22 cellular contexts compared by ENCODE assay signal in the genomic region with DNA sequence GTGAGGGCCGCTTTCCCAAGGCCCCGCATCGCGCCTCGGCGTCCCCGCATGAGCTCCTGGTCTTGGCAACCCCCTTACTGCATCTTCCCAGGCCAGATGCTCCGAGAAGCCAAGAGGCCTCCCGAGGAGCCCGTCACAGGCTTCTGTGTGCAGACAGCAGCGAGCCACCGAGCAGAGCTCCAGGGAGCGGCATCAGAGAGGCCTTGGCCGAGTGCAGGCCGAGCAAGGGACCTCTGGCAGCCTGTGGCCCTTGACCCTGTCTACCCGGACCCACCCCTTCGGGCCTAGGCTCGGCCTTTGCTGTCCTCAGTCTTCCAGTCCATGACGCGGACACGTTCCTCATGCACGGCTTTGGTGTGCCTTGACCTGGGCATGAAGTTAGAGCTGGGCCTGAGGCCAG.
A peak's percentile ranks its signal among the peaks of the same experiment; 100 is the strongest.
DNase-seq lines count a peak whose midpoint lies in the region; ATAC-seq, FAIRE-seq and TF ChIP-seq lines count a peak whose summit lies in the region.
"Had no signal": no experiment of that assay in that cellular context is flagged by ENCODE, and none has a peak within 500 bp of the region (broad histone marks: within the 10 kb centered on the region; RNA-seq: fewer than 3 reads in every experiment).

No MANE protein-coding gene starts in this region.

- H3K9ac ChIP-seq in HepG2 (ENCODE audit: insufficient read depth, low read depth, low read length), result no peak overlapping the region
- H3K9ac ChIP-seq in H1 (replicated peaks in 1 of 4; ENCODE audit: extremely low read depth in 1 of 4, low read depth in 3 of 4, low read length in 3 of 4), result no peak overlapping the region
- H3K9ac ChIP-seq in trophoblast cell (ENCODE audit: low read length), result no peak overlapping the region
- H3K9ac ChIP-seq: BLaER1 had no signal

- TF ChIP-seq CTCF in HepG2 (CRISPR knock-in tag; IDR thresholded peaks at IDR 0.05) (no peak), right lobe of liver (IDR thresholded peaks at IDR 0.05) (no peak), H1 (IDR thresholded peaks at IDR 0.05; ENCODE audit: control extremely low read depth in 1 of 3, insufficient read depth in 1 of 3, low read depth in 1 of 3, low read length in 3 of 3) (no peak)

- H3K18ac ChIP-seq in H1 (ENCODE audit: extremely low read depth, low read length) (no peak overlapping the region), trophoblast cell (ENCODE audit: low read length) (no peak overlapping the region)

- H3K4me2 ChIP-seq in HepG2 (ENCODE audit: low read depth, low read length), result no peak overlapping the region
- no peak overlapping the region for H3K4me2 ChIP-seq in H1 (ENCODE audit: insufficient read depth in 1 of 2, low read depth in 2 of 2, low read length in 2 of 2)
- H3K4me2 ChIP-seq in trophoblast cell (ENCODE audit: low read length), result no peak overlapping the region
- H3K4me2 ChIP-seq: BLaER1, GM23338 had no signal

- H3K23ac ChIP-seq in H1 (ENCODE audit: insufficient read length) (no peak overlapping the region), trophoblast cell (ENCODE audit: low read length) (no peak overlapping the region)

- H3K79me1 ChIP-seq in H1 (ENCODE audit: low read depth, low read length) (no peaks in the 10 kb centered on the region), trophoblast cell (ENCODE audit: low read length) (peaks cover 7% of the 10 kb centered on the region)

- H3K9me3 ChIP-seq in HepG2 (ENCODE audit: low read length) (no peaks in the 10 kb centered on the region), right lobe of liver (no peaks in the 10 kb centered on the region), H1 (ENCODE audit: insufficient read depth in 2 of 2, low read depth in 1 of 2, low read length in 1 of 2) (peaks cover 9 to 24% of the 10 kb centered on the region in 2 experiments; a peak in 3 of 4 replicates), trophoblast cell (ENCODE audit: insufficient read depth, low read depth, low read length) (peaks cover 14% of the 10 kb centered on the region)
- H3K9me3 ChIP-seq: HAP-1 had no signal

- no peak overlapping the region for H3K14ac ChIP-seq in H1 (ENCODE audit: insufficient read length)
- H3K14ac ChIP-seq in trophoblast cell (ENCODE audit: low read length), result no peak overlapping the region

- POLR2A ChIA-PET in HepG2 (lab: Yijun Ruan, JAX) (no interaction called here), H1 (lab: Charles Lee; ENCODE audit: partially characterized antibody) (interaction anchor here (0.7 to 1.7 kb wide), 3 partner anchors 11 to 99 kb away, joined by 4 read pairs; no protein-coding TSS in a partner anchor)

- H3K79me2 ChIP-seq in HepG2 (ENCODE audit: insufficient read depth, low read length) (no peaks in the 10 kb centered on the region), H1 (ENCODE audit: control insufficient read depth in 1 of 2, insufficient read depth in 2 of 2, low read length in 2 of 2) (no peaks in the 10 kb centered on the region), trophoblast cell (ENCODE audit: control insufficient read depth, insufficient read depth, low read length, poor library complexity) (peaks cover 1% of the 10 kb centered on the region)

- no peak overlapping the region for H4K91ac ChIP-seq in H1 (replicated peaks; ENCODE audit: insufficient read length, low read length)
- H4K91ac ChIP-seq in trophoblast cell (ENCODE audit: low read depth, low read length), result no peak overlapping the region

- WGBS in HepG2 (ENCODE audit: low lambda C conversion rate), result no CpG with 5 or more reads among the region's 22 CpGs
- WGBS in right lobe of liver (ENCODE audit: insufficient coverage, low coverage, low lambda C conversion rate, missing lambda C conversion rate), result no CpG with 5 or more reads among the region's 22 CpGs
- 91% methylated on average over 22 of the region's 22 CpGs; no CpG with 5 or more reads in 1 of the 2 experiments for WGBS in H1 (ENCODE audit: extremely low coverage in 1 of 2, insufficient coverage in 1 of 2, insufficient read length in 1 of 2, insufficient replicate concordance in 2 of 2, low coverage in 1 of 2, low lambda C conversion rate in 2 of 2, missing lambda C conversion rate in 1 of 2), 2 experiments
- no CpG with 5 or more reads among the region's 22 CpGs for WGBS in trophoblast cell (ENCODE audit: extremely low coverage, insufficient coverage, insufficient read length)

- H2BK120ac ChIP-seq in H1 (replicated peaks; ENCODE audit: low read depth, low read length) (no peak overlapping the region), trophoblast cell (ENCODE audit: insufficient read depth, low read length, poor library complexity) (no peak overlapping the region)

- in situ Hi-C loops in HepG2 (cut with HindIII; ENCODE audit: extremely low pct_ligation_motif_present, low pct_unique_long_range_greater_than_20kb), result no loop called here

- H2BK12ac ChIP-seq in H1 (ENCODE audit: low read depth, low read length) (no peak overlapping the region), trophoblast cell (ENCODE audit: low read length) (no peak overlapping the region)

- no peaks in the 10 kb centered on the region for H3K36me3 ChIP-seq in HepG2 (replicated peaks in 1 of 2; ENCODE audit: control insufficient read depth in 1 of 2, insufficient read depth in 2 of 2, low read length in 2 of 2)
- H3K36me3 ChIP-seq in right lobe of liver, result no peaks in the 10 kb centered on the region
- H3K36me3 ChIP-seq in H1 (ENCODE audit: control insufficient read depth in 2 of 4, insufficient read depth in 4 of 4, low read length in 3 of 4), result no peaks in the 10 kb centered on the region
- no peaks in the 10 kb centered on the region for H3K36me3 ChIP-seq in trophoblast cell (ENCODE audit: control insufficient read depth in 1 of 2, insufficient read depth in 2 of 2, low read length in 2 of 2)
- H3K36me3 ChIP-seq: BLaER1, HAP-1 had no signal

- H4K8ac ChIP-seq in H1 (ENCODE audit: extremely low read depth, insufficient read depth, low read length) (peak overlapping the region; percentile 25; the same call in 1 of the 2 replicates), trophoblast cell (ENCODE audit: low read depth, low read length) (no peak overlapping the region)

- H2BK15ac ChIP-seq in H1 (ENCODE audit: low read length), result no peak overlapping the region

- H4K20me1 ChIP-seq in HepG2 (ENCODE audit: insufficient read depth, low read length) (no peaks in the 10 kb centered on the region), H1 (replicated peaks in 1 of 2; ENCODE audit: control insufficient read depth in 1 of 2, insufficient read depth in 2 of 2, low read length in 2 of 2) (no peaks in the 10 kb centered on the region)
- H4K20me1 ChIP-seq: BLaER1 had no signal

- H2AFZ ChIP-seq in HepG2 (ENCODE audit: low read length), result no peak overlapping the region
- H2AFZ ChIP-seq in H1 (ENCODE audit: low read length), result no peak overlapping the region
- no peak overlapping the region for H2AFZ ChIP-seq in trophoblast cell (ENCODE audit: insufficient read depth, low read length, poor library complexity)
- H2AFZ ChIP-seq: GM23338 had no signal

- H3K4ac ChIP-seq in H1 (replicated peaks; ENCODE audit: insufficient read length, low read depth, low read length), result no peak overlapping the region
- no peak overlapping the region for H3K4ac ChIP-seq in trophoblast cell (ENCODE audit: low read depth, low read length)

- no TSS peak for BruUV-seq in HepG2 (replicated peaks; lab: Mats Ljungman, UMichigan)

- peaks cover 21% of the 10 kb centered on the region for H3K4me1 ChIP-seq in HepG2 (ENCODE audit: insufficient read depth, low read length)
- no peaks in the 10 kb centered on the region for H3K4me1 ChIP-seq in right lobe of liver
- H3K4me1 ChIP-seq in H1 (replicated peaks in 1 of 4; ENCODE audit: control insufficient read depth in 3 of 4, insufficient read depth in 4 of 4, low read length in 3 of 4), result no peaks in the 10 kb centered on the region
- peaks cover 6% of the 10 kb centered on the region in 2 experiments for H3K4me1 ChIP-seq in trophoblast cell (ENCODE audit: control insufficient read depth in 1 of 2, insufficient read depth in 2 of 2, low read length in 2 of 2)
- H3K4me1 ChIP-seq: HAP-1 had no signal

- H4K5ac ChIP-seq in H1 (ENCODE audit: insufficient read length, low read depth, low read length), result no peak overlapping the region

- H3K27ac ChIP-seq in HepG2 (ENCODE audit: extremely low read length, insufficient read depth, low read length) (no peak overlapping the region), right lobe of liver (no peak overlapping the region), H1 (ENCODE audit: low read depth, low read length) (no peak overlapping the region), trophoblast cell (ENCODE audit: low read depth, low read length) (no peak overlapping the region)
- H3K27ac ChIP-seq: 22Rv1, BLaER1 had no signal

- H3K56ac ChIP-seq in H1 (replicated peaks; ENCODE audit: insufficient read length, low read depth, low read length), result no peak overlapping the region

- H3K4me3 ChIP-seq in HepG2 (replicated peaks in 1 of 3; ENCODE audit: insufficient read depth in 1 of 3, low read depth in 2 of 3, low read length in 3 of 3) (no peak overlapping the region), right lobe of liver (no peak overlapping the region), H1 (ENCODE audit: extremely low read depth in 1 of 4, insufficient read depth in 2 of 4, low read depth in 3 of 4, low read length in 4 of 4) (no peak overlapping the region), trophoblast cell (ENCODE audit: low read depth, low read length) (no peak overlapping the region)
- H3K4me3 ChIP-seq: BLaER1, GM12878, GM23338, HAP-1 had no signal

- intact Hi-C loops in HepG2 (cut with micrococcal nuclease; ENCODE audit: unreplicated experiment), result no loop called here
- intact Hi-C loops in right lobe of liver (cut with DNase I), result no loop called here

- DNase-seq in HepG2 (ENCODE audit: low spot score), result no peak
- DNase-seq in right lobe of liver, result no peak
- no peak for DNase-seq in H1 (ENCODE audit: low read depth in 1 of 2, low spot score in 2 of 2)
- DNase-seq in trophoblast cell, result no peak
- no peak for DNase-seq in NCI-H2107 treated with DMSO at 0.1 percent for 48 hours (lab: John Stamatoyannopoulos, UW; ENCODE audit: unreplicated experiment)
- no peak for DNase-seq in C1 segment of cervical spinal cord (lab: John Stamatoyannopoulos, UW)
- DNase-seq: CD4-positive, alpha-beta T cell; CD8-positive, alpha-beta memory T cell; DMS 273 treated with DMSO at 0.1 percent for 48 hours; DMS79; EL; GDM1; HFFc6 had no signal

- no peak overlapping the region for H2BK5ac ChIP-seq in H1 (ENCODE audit: low read depth, low read length)
- H2BK5ac ChIP-seq in trophoblast cell (ENCODE audit: low read depth, low read length, poor library complexity), result no peak overlapping the region

- no peak for TF ChIP-seq POLR2A in HepG2 (IDR thresholded peaks at IDR 0.05; ENCODE audit: insufficient read depth in 1 of 2, low read depth in 2 of 2, low read length in 2 of 2)
- TF ChIP-seq POLR2A in right lobe of liver (IDR thresholded peaks at IDR 0.05), result no peak
- no peak for TF ChIP-seq POLR2A in H1 (IDR thresholded peaks at IDR 0.05; ENCODE audit: control extremely low read depth in 1 of 2, low read depth in 2 of 2, low read length in 2 of 2)

- TF ChIP-seq RAD21 in HepG2 (CRISPR knock-in tag; IDR thresholded peaks at IDR 0.05), result no peak
- no peak for TF ChIP-seq RAD21 in H1 (IDR thresholded peaks at IDR 0.05 in 1 of 2, conservative IDR thresholded peaks at IDR 0.05 in 1 of 2; ENCODE audit: low read depth in 2 of 2, low read length in 2 of 2)

- H2AK5ac ChIP-seq in H1 (ENCODE audit: low read depth, low read length), result no peak overlapping the region
- H2AK5ac ChIP-seq in trophoblast cell (ENCODE audit: low read length), result no peak overlapping the region

- CTCF ChIA-PET in HepG2 (lab: Yijun Ruan, JAX; ENCODE audit: low intra/inter-chr PET ratio, low total read pairs), result no interaction called here
- CTCF ChIA-PET in H1 (lab: Charles Lee; ENCODE audit: partially characterized antibody), result interaction anchor here (0.8 to 1.7 kb wide), 4 partner anchors 12 to 133 kb away, joined by 3 to 6 read pairs (median 4); no protein-coding TSS in a partner anchor

- H3K23me2 ChIP-seq in H1 (ENCODE audit: low read depth, low read length), result no peaks in the 10 kb centered on the region; the same call in 1 of the 2 replicates

- H2BK20ac ChIP-seq in H1 (ENCODE audit: low read length), result no peak overlapping the region

- H3K27me3 ChIP-seq in HepG2 (ENCODE audit: control insufficient read depth in 1 of 2, insufficient read depth in 2 of 2, low read length in 2 of 2) (peaks cover 17 to 88% of the 10 kb centered on the region in 2 experiments), right lobe of liver (no peaks in the 10 kb centered on the region), H1 (replicated peaks in 1 of 4; ENCODE audit: control insufficient read depth in 3 of 4, extremely low read depth in 1 of 4, insufficient read depth in 3 of 4, low read length in 3 of 4) (no peaks in the 10 kb centered on the region; a peak in 1 of 7 replicates), trophoblast cell (ENCODE audit: insufficient read depth, low read length) (no peaks in the 10 kb centered on the region)

- TF ChIP-seq EP300 in HepG2 (IDR thresholded peaks at IDR 0.05; ENCODE audit: low read depth in 2 of 2, low read length in 2 of 2) (no peak), HepG2 (CRISPR knock-in tag; IDR thresholded peaks at IDR 0.05; ENCODE audit: borderline replicate concordance) (no peak), H1 (IDR thresholded peaks at IDR 0.05; ENCODE audit: borderline replicate concordance in 1 of 2, low read depth in 2 of 2, low read length in 2 of 2) (no peak)

- FAIRE-seq in HepG2 (lab: Jason Lieb, UNC) (no peak), H1 (lab: Jason Lieb, UNC) (no peak)
- FAIRE-seq: A204.1, D721Med, GM12878, GM19239, H54 had no signal

- peak overlapping the region; percentile 13 for H4K12ac ChIP-seq in trophoblast cell (ENCODE audit: low read depth, low read length)

- ATAC-seq in HepG2, result peak; percentile 9; the same call in 2 of the 3 replicates
- no peak for ATAC-seq in right lobe of liver
- ATAC-seq: GM12878, GM23338 had no signal
